8 cellular contexts compared by ENCODE assay signal in genomic region chr22:19909350-19910179, GRCh38. TPM values are rescaled to one million over a fixed set of nuclear protein-coding genes. Genes with fewer than 3 reads are reported as not detected.
A peak's percentile ranks its signal among the peaks of the same experiment; 100 is the strongest.
DNase-seq lines count a peak whose midpoint lies in the region; ATAC-seq and TF ChIP-seq lines count a peak whose summit lies in the region.

No MANE protein-coding gene starts in this region.

- TF ChIP-seq POLR2A in lower leg skin (IDR thresholded peaks at IDR 0.05): no peak

- H3K4me3 ChIP-seq in H7 (ENCODE audit: insufficient read depth, low read depth, low read length) (no peak overlapping the region), lower leg skin (ENCODE audit: low read depth, poor library complexity, severe bottlenecking) (no peak overlapping the region)

- 35 to 40% methylated on average over 6 of the region's 6 CpGs for WGBS in lower leg skin, 2 donors

- DNase-seq in AG08395 (ENCODE audit: low spot score) (peak; percentile 89), H7 (peak; percentile 93), NCI-H748 treated with DMSO at 0.1 percent for 48 hours (lab: John Stamatoyannopoulos, UW) (peak; percentile 7), dedifferentiated amniotic fluid mesenchymal stem cell (ENCODE audit: extremely low spot score) (peak; percentile 42), lower leg skin (ENCODE audit: low spot score in 2 of 2) (peak; percentile 81 to 97)
- DNase-seq in activated CD4-positive, alpha-beta T cell treated with anti-CD3 and anti-CD28 coated beads, Interleukin-2, amount 50 U/mL, for 1 hour: peak; percentile 86
- peak; percentile 69 to 80 (median 71) for DNase-seq in stimulated activated CD4-positive, alpha-beta T cell treated with anti-CD3 and anti-CD28 coated beads, TNF-alpha, amount 100 ng/mL, for 4 hours (ENCODE audit: low read depth in 3 of 3)

- no peak for ATAC-seq in HG02642 (IDR thresholded peaks at IDR 0.05; ENCODE audit: poor library complexity, unreplicated experiment)

- no peaks in the 10 kb centered on the region for H3K27me3 ChIP-seq in H7 (ENCODE audit: control insufficient read depth, insufficient read depth, low read length)

- peaks cover 2% of the 10 kb centered on the region for H3K36me3 ChIP-seq in H7 (replicated peaks; ENCODE audit: control insufficient read depth, insufficient read depth, low read length)

- intact Hi-C loops in lower leg skin (cut with DNase I; ENCODE audit: low total_unique reads): no loop called here

- peak in 1 of 3 donors; percentile 79 for TF ChIP-seq CTCF in lower leg skin (IDR thresholded peaks at IDR 0.05)

RNA-seq across cellular contexts. Expression of gene COMT, which starts 32.0 kb away (rescaled TPM):
- 1.4 and 1.7 TPM in 2 replicates for total RNA-seq in H7 (2014; rRNA removed; shearing (Covaris generic))
- 100 to 1,000 TPM; 224 to 306 (median 272) TPM for total RNA-seq in lower leg skin

RNA-seq across cellular contexts. Expression of gene TXNRD2, which starts 32.1 kb away (rescaled TPM):
- 3.3 and 5.0 TPM in 2 replicates for total RNA-seq in H7 (2014; rRNA removed; shearing (Covaris generic))
- 10 to 100 TPM; 10.9 to 16.8 (median 15.2) TPM for total RNA-seq in lower leg skin

RNA-seq across cellular contexts. Expression of gene GNB1L, which starts 54.9 kb away (rescaled TPM):
- total RNA-seq in H7 (2014; rRNA removed; shearing (Covaris generic)): 31.4 and 38.2 TPM in 2 replicates
- total RNA-seq in lower leg skin: 10 to 100 TPM; 10.0 to 16.2 (median 11.2) TPM

RNA-seq across cellular contexts. Expression of gene RTL10, which starts 54.9 kb away (rescaled TPM):
- 12.3 and 12.7 TPM in 2 replicates for total RNA-seq in H7 (2014; rRNA removed; shearing (Covaris generic))
- 10 to 100 TPM; 24.5 to 28.0 (median 27.1) TPM for total RNA-seq in lower leg skin

Comparison
In these comparisons a context has a peak if more than half of its experiments do, and no peak if none do; other contexts are left out.
1. DNase-seq: peak in every context shown above with its lines; median percentile 93 in H7; 89 in AG08395; 89 in lower leg skin; 86 in activated CD4-positive, alpha-beta T cell treated with anti-CD3 and anti-CD28 coated beads, Interleukin-2, amount 50 U/mL, for 1 hour; 71 in stimulated activated CD4-positive, alpha-beta T cell treated with anti-CD3 and anti-CD28 coated beads, TNF-alpha, amount 100 ng/mL, for 4 hours; 42 in dedifferentiated amniotic fluid mesenchymal stem cell; 7 in NCI-H748 treated with DMSO at 0.1 percent for 48 hours.
2. RNA of gene COMT, which starts 32.0 kb away (total RNA-seq): 224 to 306 TPM in lower leg skin; 1.4 to 1.7 TPM in H7; every median in the first group is over 10 times any median in the second.